Comparison of ENCODE assay signal across 19 cellular contexts in the genomic region with DNA sequence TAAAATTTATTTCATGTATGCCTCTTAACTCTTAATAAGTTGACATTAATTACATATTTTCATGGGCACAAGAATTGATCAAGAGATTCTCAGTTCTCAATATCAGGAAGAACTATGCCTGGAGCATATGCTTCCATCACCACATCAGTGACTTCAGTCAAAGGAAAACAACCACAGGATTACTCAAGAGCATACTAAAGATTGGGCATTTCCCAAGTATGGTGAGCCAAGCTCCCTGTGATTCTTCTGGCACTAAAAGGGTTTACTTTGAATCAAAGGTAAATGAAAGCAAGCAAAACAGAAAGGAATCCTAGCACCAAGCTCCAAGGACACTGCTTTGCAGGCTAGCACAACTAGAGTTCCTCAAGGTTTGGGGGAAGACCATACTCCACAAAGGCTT. TPM values are rescaled to one million over a fixed set of nuclear protein-coding genes. Genes with fewer than 3 reads are reported as not detected.
DNase-seq lines count a peak whose midpoint lies in the region; ATAC-seq and TF ChIP-seq lines count a peak whose summit lies in the region.
"Had no signal": no experiment of that assay in that cellular context is flagged by ENCODE, and none has a peak within 500 bp of the region (broad histone marks: within the 10 kb centered on the region; RNA-seq: fewer than 3 reads in every experiment).

No MANE protein-coding gene starts in this region.

- H2BK120ac ChIP-seq in mesenchymal stem cell (ENCODE audit: low read depth, low read length) = no peak overlapping the region

- no peak overlapping the region for H3K4me3 ChIP-seq in epithelial cell of proximal tubule (ENCODE audit: low read depth, low read length)
- H3K4me3 ChIP-seq in mesenchymal stem cell (ENCODE audit: insufficient read depth in 1 of 2, low read depth in 1 of 2, low read length in 2 of 2) = no peak overlapping the region
- H3K4me3 ChIP-seq: SJCRH30, uterus had no signal

- H3K27me3 ChIP-seq in mesenchymal stem cell (ENCODE audit: control insufficient read depth in 1 of 2, insufficient read depth in 1 of 2, low read length in 2 of 2) = peaks cover 0 to 8% of the 10 kb centered on the region in 2 experiments
- H3K27me3 ChIP-seq: heart left ventricle, SJCRH30, uterus had no signal

- H3K79me1 ChIP-seq in mesenchymal stem cell (replicated peaks; ENCODE audit: low read length, poor library complexity, severe bottlenecking) = no peaks in the 10 kb centered on the region

- no peak overlapping the region for H2BK5ac ChIP-seq in mesenchymal stem cell (ENCODE audit: low read depth, low read length, poor library complexity, severe bottlenecking)

- no peak for ATAC-seq in GM18505 (IDR thresholded peaks at IDR 0.05; ENCODE audit: unreplicated experiment)
- no peak for ATAC-seq in GM21619 (IDR thresholded peaks at IDR 0.05; ENCODE audit: unreplicated experiment)
- no peak for ATAC-seq in HG03139 (IDR thresholded peaks at IDR 0.05; ENCODE audit: unreplicated experiment)
- ATAC-seq: heart left ventricle, sciatic nerve had no signal

- H4K91ac ChIP-seq in mesenchymal stem cell (ENCODE audit: low read length) = no peak overlapping the region

- H2BK12ac ChIP-seq in mesenchymal stem cell (ENCODE audit: low read length in 2 of 2) = no peak overlapping the region

- no peak for TF ChIP-seq CTCF in epithelial cell of proximal tubule (conservative IDR thresholded peaks at IDR 0.05; ENCODE audit: low read depth, low read length)

- DNase-seq in ELR (ENCODE audit: low read depth) = peak; percentile 33
- peak; percentile 77 for DNase-seq in RPMI7951 (ENCODE audit: low read depth)
- peak; percentile 82 for DNase-seq in epithelial cell of proximal tubule (ENCODE audit: low read depth)
- peak; percentile 16 for DNase-seq in mesenchymal stem cell
- no peak for DNase-seq in middle frontal gyrus (ENCODE audit: extremely low spot score, low spot score)
- DNase-seq: activated gamma-delta T cell; cortex of kidney; EL; heart left ventricle; islet precursor cell; NCI-H2029 treated with DMSO at 0.1 percent for 48 hours; SJCRH30; stimulated activated CD4-positive, alpha-beta T cell treated with anti-CD3 and anti-CD28 coated beads, Interleukin-2, amount 100 ng/mL, for 24 hours; T-helper 9 cell; uterus had no signal

- no peak overlapping the region for H3K4ac ChIP-seq in mesenchymal stem cell (ENCODE audit: low read depth in 1 of 2, low read length in 2 of 2)

- no peak overlapping the region for H3K23ac ChIP-seq in mesenchymal stem cell (ENCODE audit: low read length in 2 of 2)

- no peak overlapping the region for H3K27ac ChIP-seq in mesenchymal stem cell (ENCODE audit: low read length, poor library complexity, severe bottlenecking)
- H3K27ac ChIP-seq: heart left ventricle, SJCRH30, uterus had no signal

- H3K4me2 ChIP-seq in mesenchymal stem cell (ENCODE audit: low read length, poor library complexity, severe bottlenecking) = no peak overlapping the region

- no peak overlapping the region for H3K14ac ChIP-seq in mesenchymal stem cell (ENCODE audit: low read length in 2 of 2)

- no peak overlapping the region for H3K18ac ChIP-seq in mesenchymal stem cell (ENCODE audit: low read depth in 1 of 2, low read length in 2 of 2)

- H2AK5ac ChIP-seq in mesenchymal stem cell (ENCODE audit: low read length, severe bottlenecking) = no peak overlapping the region

- no peaks in the 10 kb centered on the region for H3K36me3 ChIP-seq in mesenchymal stem cell (ENCODE audit: control insufficient read depth in 1 of 2, insufficient read depth in 2 of 2, low read depth in 1 of 2, low read length in 2 of 2)
- H3K36me3 ChIP-seq: heart left ventricle, uterus had no signal

- no peak overlapping the region for H3K9ac ChIP-seq in mesenchymal stem cell (ENCODE audit: low read length)

- no peak overlapping the region for H4K8ac ChIP-seq in mesenchymal stem cell (ENCODE audit: low read length)

- no peak overlapping the region for H2BK15ac ChIP-seq in mesenchymal stem cell (ENCODE audit: low read depth, poor library complexity, severe bottlenecking)

- no peak overlapping the region for H2AFZ ChIP-seq in mesenchymal stem cell (ENCODE audit: low read depth, low read length)

- peaks cover 11% of the 10 kb centered on the region for H3K4me1 ChIP-seq in mesenchymal stem cell (ENCODE audit: control insufficient read depth, insufficient read depth, low read depth, low read length)
- H3K4me1 ChIP-seq: SJCRH30, uterus had no signal

- peaks cover 3% of the 10 kb centered on the region for H3K9me3 ChIP-seq in mesenchymal stem cell (ENCODE audit: control insufficient read depth, low read length)
- H3K9me3 ChIP-seq: heart left ventricle, SJCRH30, uterus had no signal

- TF ChIP-seq POLR2A in GM18505 (IDR thresholded peaks at IDR 0.05; ENCODE audit: borderline replicate concordance, extremely low read depth, insufficient read depth, insufficient read length) = no peak

RNA-seq across cellular contexts. Expression of a gene that starts 44.6 kb away (rescaled TPM):
- 5.0 and 5.8 TPM in 2 replicates for total RNA-seq in RPMI7951 (2014; rRNA removed; shearing (Covaris generic))
- total RNA-seq in epithelial cell of proximal tubule = 2.7 and 4.3 TPM in 2 replicates
- 0.22 TPM for polyA plus RNA-seq in mesenchymal stem cell (2013, experiment 1 of 2)
- 0.33 TPM for polyA plus RNA-seq in mesenchymal stem cell (2013, experiment 2 of 2)
